In genomic region chr20:48906221-48906877, GRCh38 we compare ENCODE assay signal across 1 cellular context.
TF ChIP-seq lines count a peak whose summit lies in the region.

No MANE protein-coding gene starts in this region.

TF ChIP-seq in HepG2, 621 proteins besides CTCF, POLR2A, EP300 and RAD21 (continued from another document):
- TF ChIP-seq ZBTB4 (CRISPR knock-in tag; IDR thresholded peaks at IDR 0.05; ENCODE audit: borderline replicate concordance) = no peak
- TF ChIP-seq ZNF629 (CRISPR knock-in tag; conservative IDR thresholded peaks at IDR 0.05) = peak; percentile 77
TF ChIP-seq in HepG2: peak in this region for 1.
